In genomic region chr11:4181780-4182721, GRCh38 we compare ENCODE assay signal across 8 cellular contexts.
A peak's percentile ranks its signal among the peaks of the same experiment; 100 is the strongest.
DNase-seq lines count a peak whose midpoint lies in the region; ATAC-seq and TF ChIP-seq lines count a peak whose summit lies in the region.

No MANE protein-coding gene starts in this region.

- TF ChIP-seq CTCF in GM20000 (IDR thresholded peaks at IDR 0.05; ENCODE audit: extremely low read depth, missing control alignments), result peak; percentile 55
- TF ChIP-seq CTCF in right lobe of liver (IDR thresholded peaks at IDR 0.05), result peak; percentile 68 to 83 (median 80)
- TF ChIP-seq CTCF in thyroid gland (IDR thresholded peaks at IDR 0.05), result peak; percentile 21 to 67 (median 48)

- intact Hi-C loops in right lobe of liver (cut with DNase I), result loop anchor here (10.0 kb wide), 4 partner anchors 313 to 823 kb away; partner anchors contain the start of gene OR52M1 (in 1 of the 2)
- intact Hi-C loops in thyroid gland (cut with DNase I), result no loop called here

- ATAC-seq in right lobe of liver, result peak; percentile 74 to 84 (median 80)

- TF ChIP-seq POLR2A in right lobe of liver (IDR thresholded peaks at IDR 0.05) (no peak), thyroid gland (IDR thresholded peaks at IDR 0.05) (no peak)

- 30% methylated on average over 7 of the region's 9 CpGs for WGBS in right lobe of liver (ENCODE audit: insufficient coverage, low coverage, low lambda C conversion rate, missing lambda C conversion rate)
- WGBS in thyroid gland, 2 donors, result 58% methylated on average over 8 to 9 of the region's 9 CpGs

- H3K36me3 ChIP-seq in right lobe of liver (no peaks in the 10 kb centered on the region), thyroid gland (no peaks in the 10 kb centered on the region)

- peaks cover 0 to 46% (median 8%) of the 10 kb centered on the region in 4 donors for H3K4me1 ChIP-seq in right lobe of liver
- no peaks in the 10 kb centered on the region for H3K4me1 ChIP-seq in thyroid gland

- DNase-seq in NCI-H1417 (lab: John Stamatoyannopoulos, UW) (peak; percentile 8 to 44 (median 9)), NCI-H1417 treated with DMSO at 0.1 percent for 48 hours (lab: John Stamatoyannopoulos, UW) (no peak), GM20000 (ENCODE audit: low spot score) (peak; percentile 69), HPDE6-E6E7 (ENCODE audit: extremely low spot score) (peak; percentile 64), RPMI7951 (ENCODE audit: low read depth) (peak; percentile 46), cerebellum (ENCODE audit: low spot score) (peak; percentile 65), right lobe of liver (peak; percentile 79 to 86 (median 83)), thyroid gland (peak; percentile 60 to 66)

- H3K4me3 ChIP-seq in right lobe of liver (no peak overlapping the region), thyroid gland (replicated peaks in 1 of 3) (no peak overlapping the region)

- H3K9me3 ChIP-seq in right lobe of liver (no peaks in the 10 kb centered on the region), thyroid gland (no peaks in the 10 kb centered on the region)

- peak overlapping the region in 1 of 3 donors; percentile 39 for H3K27ac ChIP-seq in right lobe of liver
- no peak overlapping the region for H3K27ac ChIP-seq in thyroid gland

- H3K27me3 ChIP-seq in right lobe of liver (no peaks in the 10 kb centered on the region), thyroid gland (no peaks in the 10 kb centered on the region)
